In the genomic region with DNA sequence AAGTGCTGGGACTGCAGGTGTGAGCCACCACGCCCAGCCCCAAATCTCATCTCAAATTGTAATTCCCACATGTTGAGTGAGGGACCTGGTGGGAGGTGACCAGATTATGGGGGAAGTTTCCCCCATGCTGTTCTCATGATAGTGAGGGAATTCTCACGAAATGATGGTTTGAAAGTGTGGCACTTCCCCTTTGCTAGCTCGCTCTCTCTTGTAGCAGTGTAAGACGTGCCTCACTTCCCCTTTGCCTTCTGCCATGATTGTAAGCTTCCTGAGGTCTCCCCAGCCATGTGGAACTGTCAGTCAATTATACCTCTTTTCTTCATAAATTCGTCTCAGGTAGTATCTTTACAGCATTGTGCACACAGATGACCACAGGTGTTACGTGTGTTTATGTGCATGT, we compare ENCODE assay signal across 17 cellular contexts.
"Had no signal": no experiment of that assay in that cellular context is flagged by ENCODE, and none has a peak within 500 bp of the region (broad histone marks: within the 10 kb centered on the region; RNA-seq: fewer than 3 reads in every experiment).

No MANE protein-coding gene starts in this region.

- H3K27ac Mint-ChIP-seq: activated T-cell treated with anti-CD3 and anti-CD28 coated beads, Interleukin-2, amount 50 U/mL, for 72 hours; naive thymus-derived CD8-positive, alpha-beta T cell; T-helper 17 cell had no signal

- H3K4me1 Mint-ChIP-seq: T-helper 17 cell had no signal

- H3K27ac ChIP-seq: ascending aorta, cardiac muscle cell, colonic mucosa, left lung, neutrophil, parathyroid adenoma had no signal

- H3K27me3 ChIP-seq: ascending aorta, cardiac muscle cell, colonic mucosa, neutrophil had no signal

- H3K9me3 ChIP-seq: ascending aorta, colonic mucosa, left lung, neutrophil had no signal

- H3K4me1 ChIP-seq: ascending aorta, colonic mucosa, left lung, parathyroid adenoma had no signal

- DNase-seq: activated CD4-positive, alpha-beta T cell treated with anti-CD3 and anti-CD28 coated beads for 48 hours; activated CD8-positive, alpha-beta memory T cell treated with anti-CD3 and anti-CD28 coated beads, Interleukin-2, amount 50 U/mL, for 48 hours; activated T-cell treated with anti-CD3 and anti-CD28 coated beads, Interleukin-2, amount 50 U/mL, for 72 hours; colonic mucosa; hippocampal formation; left lung; mesenchymal stem cell; naive thymus-derived CD8-positive, alpha-beta T cell; stimulated activated CD4-positive, alpha-beta T cell treated with anti-CD3 and anti-CD28 coated beads, Interleukin-1b, Interleukin-23, amount 100 ng/mL, for 48 hours; T-helper 17 cell had no signal

- H3K4me3 Mint-ChIP-seq: activated T-cell treated with anti-CD3 and anti-CD28 coated beads, Interleukin-2, amount 50 U/mL, for 72 hours; naive thymus-derived CD8-positive, alpha-beta T cell; T-helper 17 cell had no signal

- H3K36me3 ChIP-seq: ascending aorta, cardiac muscle cell, colonic mucosa, left lung, neutrophil had no signal

- FAIRE-seq: endometrium, keratinocyte had no signal

- H3K36me3 Mint-ChIP-seq: naive thymus-derived CD8-positive, alpha-beta T cell had no signal

- H3K4me3 ChIP-seq: ascending aorta, cardiac muscle cell, colonic mucosa, left lung had no signal

- ATAC-seq: activated T-cell treated with anti-CD3 and anti-CD28 coated beads, Interleukin-2, amount 50 U/mL, for 72 hours; esophagus mucosa; left lung; naive thymus-derived CD8-positive, alpha-beta T cell; T-helper 17 cell had no signal
